1 cellular context compared by ENCODE assay signal in genomic region chr17:42886283-42887176, GRCh38.
TF ChIP-seq lines count a peak whose summit lies in the region.

No MANE protein-coding gene starts in this region.

TF ChIP-seq in HepG2, 621 proteins besides CTCF, POLR2A, EP300 and RAD21 (continued from another document and continues in another):
- 0 out of 2 replicates have a peak, but pooled peaks have one; percentile 28 for TF ChIP-seq GMEB2 (CRISPR knock-in tag; IDR thresholded peaks at IDR 0.05; ENCODE audit: low read depth)
- TF ChIP-seq MEF2D (CRISPR knock-in tag; IDR thresholded peaks at IDR 0.05), result peak; percentile 95
- TF ChIP-seq ZNF143 (CRISPR knock-in tag; IDR thresholded peaks at IDR 0.05), result no peak
- no peak for TF ChIP-seq ZNF282 (IDR thresholded peaks at IDR 0.05; ENCODE audit: partially characterized antibody)
- TF ChIP-seq KLF16 (CRISPR knock-in tag; IDR thresholded peaks at IDR 0.05), result peak in 1 of 2 experiments; percentile 75; a peak in 2 of 4 replicates
- TF ChIP-seq HOMEZ (CRISPR knock-in tag; IDR thresholded peaks at IDR 0.05; ENCODE audit: low read depth), result peak; percentile 83
- TF ChIP-seq ATF5 (CRISPR knock-in tag; IDR thresholded peaks at IDR 0.05; ENCODE audit: low read depth), result 0 out of 2 replicates have a peak, but pooled peaks have one; percentile 73
- no peak for TF ChIP-seq ZNF879 (CRISPR knock-in tag; IDR thresholded peaks at IDR 0.05)
- TF ChIP-seq HNRNPK (IDR thresholded peaks at IDR 0.05; ENCODE audit: low read depth, low read length, poor library complexity, severe bottlenecking), result no peak
- no peak for TF ChIP-seq NR0B2 (CRISPR knock-in tag; IDR thresholded peaks at IDR 0.05)
- no peak for TF ChIP-seq ZNF674 (CRISPR knock-in tag; IDR thresholded peaks at IDR 0.05; ENCODE audit: low read depth)
- TF ChIP-seq ZBTB1 (CRISPR knock-in tag; IDR thresholded peaks at IDR 0.05; ENCODE audit: borderline replicate concordance), result no peak
- TF ChIP-seq TBP (CRISPR knock-in tag; IDR thresholded peaks at IDR 0.05), result peak; percentile 69; the same call in 1 of the 2 replicates
- no peak; the same call in 1 of the 2 replicates for TF ChIP-seq LRRFIP1 (CRISPR knock-in tag; conservative IDR thresholded peaks at IDR 0.05)
- peak; percentile 50; the same call in 1 of the 2 replicates for TF ChIP-seq ZHX1 (CRISPR knock-in tag; IDR thresholded peaks at IDR 0.05; ENCODE audit: low read depth)
- TF ChIP-seq THAP8 (CRISPR knock-in tag; IDR thresholded peaks at IDR 0.05; ENCODE audit: borderline replicate concordance), result no peak
- TF ChIP-seq PPARG (CRISPR knock-in tag; conservative IDR thresholded peaks at IDR 0.05), result peak; percentile 91
- peak; percentile 90 for TF ChIP-seq SAP130 (CRISPR knock-in tag; IDR thresholded peaks at IDR 0.05; ENCODE audit: low read depth)
- TF ChIP-seq ZNF468 (CRISPR knock-in tag; IDR thresholded peaks at IDR 0.05), result no peak
- no peak for TF ChIP-seq SMAD9 (CRISPR knock-in tag; IDR thresholded peaks at IDR 0.05)
- peak; percentile 99 for TF ChIP-seq MTA1 (CRISPR knock-in tag; IDR thresholded peaks at IDR 0.05; ENCODE audit: borderline replicate concordance)
- TF ChIP-seq ZSCAN22 (CRISPR knock-in tag; IDR thresholded peaks at IDR 0.05), result no peak
- TF ChIP-seq ZNF597 (CRISPR knock-in tag; IDR thresholded peaks at IDR 0.05), result no peak
- TF ChIP-seq ZNF660 (CRISPR knock-in tag; IDR thresholded peaks at IDR 0.05; ENCODE audit: borderline replicate concordance, low read depth), result no peak
- peak; percentile 69 for TF ChIP-seq BHLHE40 (IDR thresholded peaks at IDR 0.05; ENCODE audit: low read length)
- TF ChIP-seq THYN1 (CRISPR knock-in tag; IDR thresholded peaks at IDR 0.05; ENCODE audit: borderline replicate concordance, low read depth), result no peak
- peak; percentile 77 for TF ChIP-seq THAP9 (CRISPR knock-in tag; IDR thresholded peaks at IDR 0.05; ENCODE audit: borderline replicate concordance)
- TF ChIP-seq ZNF34 (CRISPR knock-in tag; IDR thresholded peaks at IDR 0.05; ENCODE audit: borderline replicate concordance), result peak; percentile 90; the same call in 1 of the 2 replicates
- peak; percentile 85 for TF ChIP-seq KDM3A (CRISPR knock-in tag; IDR thresholded peaks at IDR 0.05; ENCODE audit: low read depth)
- TF ChIP-seq SSRP1 (CRISPR knock-in tag; IDR thresholded peaks at IDR 0.05), result 0 out of 2 replicates have a peak, but pooled peaks have one; percentile 58
- TF ChIP-seq SP140L (CRISPR knock-in tag; IDR thresholded peaks at IDR 0.05; ENCODE audit: borderline replicate concordance), result no peak
- TF ChIP-seq IKZF5 (CRISPR knock-in tag; IDR thresholded peaks at IDR 0.05), result peak; percentile 95
- peak; percentile 18; the same call in 1 of the 2 replicates for TF ChIP-seq MAFF (IDR thresholded peaks at IDR 0.05; ENCODE audit: low read depth, low read length)
- TF ChIP-seq RFX3 (CRISPR knock-in tag; IDR thresholded peaks at IDR 0.05), result no peak
- TF ChIP-seq ZSCAN5A (CRISPR knock-in tag; IDR thresholded peaks at IDR 0.05; ENCODE audit: borderline replicate concordance), result 0 out of 2 replicates have a peak, but pooled peaks have one; percentile 51
- no peak for TF ChIP-seq CEBPZ (IDR thresholded peaks at IDR 0.05; ENCODE audit: low read length)
- 0 out of 2 replicates have a peak, but pooled peaks have one; percentile 36 for TF ChIP-seq BRD4 (CRISPR knock-in tag; IDR thresholded peaks at IDR 0.05)
